1 cellular context compared by ENCODE assay signal in genomic region chr14:59332727-59333126, GRCh38.
TF ChIP-seq lines count a peak whose summit lies in the region.

No MANE protein-coding gene starts in this region.

TF ChIP-seq in HepG2, 621 proteins besides CTCF, POLR2A, EP300 and RAD21 (continued from another document):
- no peak for TF ChIP-seq GMEB2 (CRISPR knock-in tag; IDR thresholded peaks at IDR 0.05; ENCODE audit: low read depth)
- TF ChIP-seq ZNF280B (CRISPR knock-in tag; IDR thresholded peaks at IDR 0.05; ENCODE audit: borderline replicate concordance): no peak
- TF ChIP-seq ZNF274 (CRISPR knock-in tag; IDR thresholded peaks at IDR 0.05): no peak
- TF ChIP-seq ZNF101 (CRISPR knock-in tag; IDR thresholded peaks at IDR 0.05; ENCODE audit: borderline replicate concordance, low read depth): no peak
- no peak for TF ChIP-seq GMEB1 (CRISPR knock-in tag; IDR thresholded peaks at IDR 0.05; ENCODE audit: borderline replicate concordance)
- TF ChIP-seq ZNF576 (CRISPR knock-in tag; IDR thresholded peaks at IDR 0.05): no peak
- no peak for TF ChIP-seq ZNF225 (CRISPR knock-in tag; IDR thresholded peaks at IDR 0.05)
